Comparison of ENCODE assay signal across 1 cellular context in the genomic region with DNA sequence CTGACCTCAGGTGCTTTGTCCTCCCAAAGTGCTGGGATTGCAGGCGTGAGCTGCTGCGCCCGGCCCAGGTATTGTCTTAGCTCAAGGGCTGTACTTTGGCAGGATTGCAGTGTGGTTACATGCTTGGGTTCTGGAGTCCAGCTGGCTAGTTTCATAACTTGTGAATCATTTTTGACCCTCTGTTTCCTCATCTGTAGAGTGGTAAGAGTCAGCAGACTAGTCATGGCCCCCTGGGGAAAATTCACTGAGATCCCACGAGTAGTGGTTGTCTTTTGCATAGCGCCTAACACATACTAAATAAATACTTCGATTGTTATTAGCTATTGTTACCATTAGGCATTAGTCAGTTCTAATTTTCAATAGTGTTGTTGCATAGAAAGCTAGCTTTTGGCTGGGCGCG.
TF ChIP-seq lines count a peak whose summit lies in the region.

No MANE protein-coding gene starts in this region.

TF ChIP-seq in HCT116, 20 proteins besides CTCF, POLR2A, EP300 and RAD21 (continued from another document):
- TF ChIP-seq FOSL1 (IDR thresholded peaks at IDR 0.05; ENCODE audit: low read depth): peak; percentile 39; the same call in 1 of the 2 replicates
- TF ChIP-seq JUND (IDR thresholded peaks at IDR 0.05): peak; percentile 44; the same call in 1 of the 2 replicates
TF ChIP-seq in HCT116: peak in this region for 3.
